ENCODE assay signal across 15 cellular contexts in the genomic region with DNA sequence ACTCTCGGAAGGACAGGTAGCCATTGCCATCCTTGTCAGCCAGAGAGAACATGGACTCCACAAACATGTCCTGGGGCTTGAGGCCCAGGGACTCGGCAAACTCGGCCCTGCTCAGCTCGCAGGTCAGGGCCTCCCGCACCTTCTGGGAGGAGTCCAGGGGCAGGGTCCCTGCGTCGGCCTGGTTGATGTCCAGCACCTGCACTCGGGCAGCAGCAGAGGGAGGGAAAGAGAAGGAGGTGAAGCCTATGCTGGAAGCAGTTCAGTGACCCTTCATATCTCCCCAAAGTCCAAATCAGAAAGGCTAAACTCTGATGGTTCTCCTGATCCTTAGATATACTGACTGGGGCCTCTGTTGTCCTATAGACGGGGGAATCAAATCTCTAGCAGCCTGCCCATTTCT. TPM values are rescaled to one million over a fixed set of nuclear protein-coding genes. Genes with fewer than 3 reads are reported as not detected.
A peak's percentile ranks its signal among the peaks of the same experiment; 100 is the strongest.
DNase-seq lines count a peak whose midpoint lies in the region; ATAC-seq, FAIRE-seq and TF ChIP-seq lines count a peak whose summit lies in the region.
"Not testable (repeated sequence)": the region's sequence is repeated elsewhere in the genome, so short reads cannot be mapped to it uniquely, and the experiment has no call there.
"Had no signal": no experiment of that assay in that cellular context is flagged by ENCODE, and none has a peak within 500 bp of the region (broad histone marks: within the 10 kb centered on the region; RNA-seq: fewer than 3 reads in every experiment).

No MANE protein-coding gene starts in this region.

- H3K4me1 ChIP-seq in endothelial cell of umbilical vein (ENCODE audit: control insufficient read depth, extremely low read depth, insufficient read depth, low read length); HepG2 (ENCODE audit: insufficient read depth, low read length); sigmoid colon; stomach: not testable (repeated sequence)

- H3K27me3 ChIP-seq in endothelial cell of umbilical vein (ENCODE audit: control insufficient read depth in 2 of 2, insufficient read depth in 2 of 2, low read length in 2 of 2) (peaks cover 3 to 23% of the 10 kb centered on the region in 2 experiments), HepG2 (ENCODE audit: control insufficient read depth in 1 of 2, insufficient read depth in 2 of 2, low read length in 2 of 2) (peaks cover 6 to 41% of the 10 kb centered on the region in 2 experiments), stomach (peaks cover 0 to 24% (median 0%) of the 10 kb centered on the region in 3 donors)
- H3K27me3 ChIP-seq in sigmoid colon, result not testable (repeated sequence)

- not testable (repeated sequence) for TF ChIP-seq POLR2A in endothelial cell of umbilical vein (IDR thresholded peaks at IDR 0.05; ENCODE audit: low read depth, low read length); HepG2 (IDR thresholded peaks at IDR 0.05; ENCODE audit: insufficient read depth in 1 of 2, low read depth in 2 of 2, low read length in 2 of 2); sigmoid colon (IDR thresholded peaks at IDR 0.05); stomach (IDR thresholded peaks at IDR 0.05)

- CTCF ChIA-PET in endothelial cell of umbilical vein (lab: Charles Lee); HepG2 (lab: Yijun Ruan, JAX; ENCODE audit: low intra/inter-chr PET ratio, low total read pairs): not testable (repeated sequence)

- H3K36me3 Mint-ChIP-seq in progenitor cell of endocrine pancreas (ENCODE audit: insufficient read depth), result not testable (repeated sequence)

- peak; percentile 28 for FAIRE-seq in endothelial cell of umbilical vein (lab: Jason Lieb, UNC)
- not testable (repeated sequence) for FAIRE-seq in HepG2 (lab: Jason Lieb, UNC)
- peak; percentile 58 for FAIRE-seq in urothelium cell line (lab: Jason Lieb, UNC)

- H2AFZ ChIP-seq in endothelial cell of umbilical vein (ENCODE audit: low read depth, low read length); HepG2 (ENCODE audit: low read length): not testable (repeated sequence)

- H3K27me3 Mint-ChIP-seq in progenitor cell of endocrine pancreas, result peaks cover 63% of the 10 kb centered on the region

- H3K4me2 ChIP-seq in endothelial cell of umbilical vein (ENCODE audit: insufficient read depth, low read length); HepG2 (ENCODE audit: low read depth, low read length): not testable (repeated sequence)

- TF ChIP-seq EP300 in HepG2 (IDR thresholded peaks at IDR 0.05; ENCODE audit: low read depth in 2 of 2, low read length in 2 of 2); HepG2 (CRISPR knock-in tag; IDR thresholded peaks at IDR 0.05; ENCODE audit: borderline replicate concordance); sigmoid colon (IDR thresholded peaks at IDR 0.05); stomach (IDR thresholded peaks at IDR 0.05): not testable (repeated sequence)

- not testable (repeated sequence) for H3K79me2 ChIP-seq in endothelial cell of umbilical vein (ENCODE audit: control insufficient read depth, insufficient read depth, low read length); HepG2 (ENCODE audit: insufficient read depth, low read length)

- in situ Hi-C loops in HepG2 (cut with HindIII; ENCODE audit: extremely low pct_ligation_motif_present, low pct_unique_long_range_greater_than_20kb), result not testable (repeated sequence)

- H3K4me3 ChIP-seq in endothelial cell of umbilical vein (replicated peaks in 1 of 3; ENCODE audit: insufficient read depth in 1 of 3, low read depth in 1 of 3, low read length in 3 of 3); HepG2 (replicated peaks in 1 of 3; ENCODE audit: insufficient read depth in 1 of 3, low read depth in 2 of 3, low read length in 3 of 3); sigmoid colon; stomach: not testable (repeated sequence)

- H3K4me1 Mint-ChIP-seq in progenitor cell of endocrine pancreas (ENCODE audit: low read depth), result not testable (repeated sequence)

- H3K27ac ChIP-seq in endothelial cell of umbilical vein (ENCODE audit: insufficient read depth, low read depth, low read length); HepG2 (ENCODE audit: extremely low read length, insufficient read depth, low read length); sigmoid colon; stomach: not testable (repeated sequence)

- dilution Hi-C loops in endothelial cell of umbilical vein (cut with MboI; ENCODE audit: extremely low pct_ligation_motif_present, low sequenced_read_pairs), result not testable (repeated sequence)

- not testable (repeated sequence) for DNase-seq in endothelial cell of umbilical vein (ENCODE audit: low read depth, low spot score); HepG2 (ENCODE audit: low spot score); progenitor cell of endocrine pancreas (ENCODE audit: low spot score, unreplicated experiment); urothelium cell line (ENCODE audit: low spot score)
- DNase-seq in sigmoid colon (peak; percentile 35), stomach (peak; percentile 10)

- TF ChIP-seq CTCF in endothelial cell of umbilical vein (IDR thresholded peaks at IDR 0.05; ENCODE audit: extremely low read depth in 1 of 2, insufficient read depth in 1 of 2, low read depth in 1 of 2, low read length in 2 of 2); HepG2 (CRISPR knock-in tag; IDR thresholded peaks at IDR 0.05); progenitor cell of endocrine pancreas (IDR thresholded peaks at IDR 0.05; ENCODE audit: unreplicated experiment); sigmoid colon (IDR thresholded peaks at IDR 0.05); stomach (IDR thresholded peaks at IDR 0.05): not testable (repeated sequence)

- not testable (repeated sequence) for H3K9me3 ChIP-seq in endothelial cell of umbilical vein (replicated peaks; ENCODE audit: control insufficient read depth, insufficient read depth, low read length); HepG2 (ENCODE audit: low read length); sigmoid colon; stomach

- TF ChIP-seq RAD21 in HepG2 (CRISPR knock-in tag; IDR thresholded peaks at IDR 0.05), result not testable (repeated sequence)

- H3K9me3 Mint-ChIP-seq in progenitor cell of endocrine pancreas (ENCODE audit: low read depth), result not testable (repeated sequence)

- H3K9ac ChIP-seq in endothelial cell of umbilical vein (replicated peaks; ENCODE audit: extremely low read depth, insufficient read depth, low read length); HepG2 (ENCODE audit: insufficient read depth, low read depth, low read length): not testable (repeated sequence)

- not testable (repeated sequence) for H3K4me3 Mint-ChIP-seq in progenitor cell of endocrine pancreas (ENCODE audit: low read depth)

- H3K27ac Mint-ChIP-seq in progenitor cell of endocrine pancreas, result peak overlapping the region; percentile 50

- 16% methylated on average over 5 of the region's 9 CpGs for WGBS in HepG2 (ENCODE audit: low lambda C conversion rate)
- WGBS in sigmoid colon, 2 donors, result 92 to 93% methylated on average over 9 of the region's 9 CpGs
- WGBS in stomach, 5 donors, result 87 to 94% (median 89%) methylated on average over 7 to 9 of the region's 9 CpGs

- H4K20me1 ChIP-seq in endothelial cell of umbilical vein (replicated peaks; ENCODE audit: control insufficient read depth, extremely low read depth, insufficient read depth, low read length); HepG2 (ENCODE audit: insufficient read depth, low read length): not testable (repeated sequence)

- peak; percentile 30; the same call in 1 of the 3 replicates for ATAC-seq in HepG2

- not testable (repeated sequence) for H3K36me3 ChIP-seq in endothelial cell of umbilical vein (ENCODE audit: control insufficient read depth in 2 of 2, extremely low read depth in 1 of 2, insufficient read depth in 2 of 2, low read length in 2 of 2); HepG2 (replicated peaks in 1 of 2; ENCODE audit: control insufficient read depth in 1 of 2, insufficient read depth in 2 of 2, low read length in 2 of 2); sigmoid colon
- peaks cover 0 to 24% (median 6%) of the 10 kb centered on the region in 4 donors for H3K36me3 ChIP-seq in stomach

- intact Hi-C loops in endothelial cell of umbilical vein (cut with micrococcal nuclease); HepG2 (cut with micrococcal nuclease; ENCODE audit: unreplicated experiment); sigmoid colon (cut with DNase I); stomach (cut with DNase I; ENCODE audit: low total_unique reads): not testable (repeated sequence)

- POLR2A ChIA-PET in endothelial cell of umbilical vein (lab: Charles Lee); HepG2 (lab: Yijun Ruan, JAX): not testable (repeated sequence)

- BruUV-seq in endothelial cell of umbilical vein (replicated peaks; lab: Mats Ljungman, UMichigan); HepG2 (replicated peaks; lab: Mats Ljungman, UMichigan): not testable (repeated sequence)

- not testable (repeated sequence) for H3K9me1 ChIP-seq in endothelial cell of umbilical vein (replicated peaks; ENCODE audit: control insufficient read depth, extremely low read depth, insufficient read depth, low read length)

RNA-seq across cellular contexts. Expression of a gene that starts 9.8 kb away (rescaled TPM):
- total RNA-seq in endothelial cell of umbilical vein, result not detected in 2 replicates
- 0.01 and 0.02 TPM in 2 replicates for polyA plus RNA-seq in endothelial cell of umbilical vein
- not detected in 2 replicates for polyA plus RNA-seq in endothelial cell of umbilical vein (2011; cell fraction: cytosol; rRNA removed)
- polyA plus RNA-seq in endothelial cell of umbilical vein (2011; cell fraction: nucleus; rRNA removed), result 0.03 TPM in 1 of 2 replicates, not detected in the other
- 0.05 TPM in 1 of 2 replicates, not detected in the other for polyA plus RNA-seq in endothelial cell of umbilical vein (2012)
- not detected in 2 replicates for polyA minus RNA-seq in endothelial cell of umbilical vein
- polyA minus RNA-seq in endothelial cell of umbilical vein (2011; cell fraction: cytosol; rRNA and poly(A)+ RNA removed), result not detected
- not detected in 2 replicates for polyA minus RNA-seq in endothelial cell of umbilical vein (2011; cell fraction: nucleus; rRNA and poly(A)+ RNA removed)
- not detected in 2 replicates for total RNA-seq in HepG2 (2016; rRNA removed; fragmentation: Illumina TruSeq; extraction: Trizol)
- total RNA-seq in HepG2 (2016; cell fraction: cytosol; rRNA removed; fragmentation: Illumina TruSeq; extraction: Trizol; ENCODE audit: low read depth), result not detected in 2 replicates
- total RNA-seq in HepG2 (2016; cell fraction: insoluble cytoplasmic fraction; rRNA removed; fragmentation: Illumina TruSeq; extraction: Trizol), result not detected in 2 replicates
- not detected in 2 replicates for total RNA-seq in HepG2 (2016; cell fraction: membrane; rRNA removed; fragmentation: Illumina TruSeq; extraction: Trizol)
- total RNA-seq in HepG2 (2016; cell fraction: nucleus; rRNA removed; fragmentation: Illumina TruSeq; extraction: Trizol), result not detected in 2 replicates
- 0.08 and 0.27 TPM in 2 replicates for polyA plus RNA-seq in HepG2 (2011; rRNA removed)
- polyA plus RNA-seq in HepG2 (2011; cell fraction: cytosol; rRNA removed), result 0.04 and 0.06 TPM in 2 replicates
- polyA plus RNA-seq in HepG2 (2011; cell fraction: nucleus; rRNA removed), result 1.3 and 1.5 TPM in 2 replicates
- polyA plus RNA-seq in HepG2 (2012), result 0.09 and 0.39 TPM in 2 replicates
- not detected in 2 replicates for polyA plus RNA-seq in HepG2 (2016; cell fraction: cytosol; fragmentation: Illumina TruSeq; extraction: Trizol; ENCODE audit: low read depth)
- polyA plus RNA-seq in HepG2 (2016; cell fraction: insoluble cytoplasmic fraction; fragmentation: Illumina TruSeq; extraction: Trizol; ENCODE audit: low read depth), result not detected in 2 replicates
- polyA plus RNA-seq in HepG2 (2016; cell fraction: membrane; fragmentation: Illumina TruSeq; extraction: Trizol; ENCODE audit: low read depth), result not detected in 2 replicates
- polyA plus RNA-seq in HepG2 (2016; cell fraction: nucleus; fragmentation: Illumina TruSeq; extraction: Trizol; ENCODE audit: insufficient read depth, low read depth), result not detected in 2 replicates
- 0.02 and 0.16 TPM in 2 replicates for polyA minus RNA-seq in HepG2 (2011; rRNA and poly(A)+ RNA removed; ENCODE audit: low replicate concordance)
- polyA minus RNA-seq in HepG2 (2011; cell fraction: cytosol; rRNA and poly(A)+ RNA removed), result 0.09 and 0.30 TPM in 2 replicates
- 0.39 and 0.62 TPM in 2 replicates for polyA minus RNA-seq in HepG2 (2011; cell fraction: nucleus; rRNA and poly(A)+ RNA removed)
- 0.53 and 1.1 TPM in 2 replicates for total RNA-seq in progenitor cell of endocrine pancreas
- under 1 TPM; 0.14 to 0.83 (median 0.44) TPM for total RNA-seq in sigmoid colon
- 100 to 1,000 TPM in 1 of 3 donors, under 1 TPM in 2; 0.60 to 125 (median 0.92) TPM for polyA plus RNA-seq in sigmoid colon
- 100 to 1,000 TPM in 2 of 5 donors, 10 to 100 TPM in 2, 1 to 10 TPM in 1; 1.2 to 445 (median 94.9) TPM for total RNA-seq in stomach
- polyA plus RNA-seq in stomach, result 10 to 100 TPM in 2 of 3 donors, 1 to 10 TPM in 1; 6.4 to 22.9 (median 21.1) TPM
- total RNA-seq: CD4-positive, CD25-positive, alpha-beta regulatory T cell; CD8-positive, alpha-beta memory T cell; G401 had no signal
- polyA plus RNA-seq: AG04450; CD14-positive monocyte; CD4-positive, CD25-positive, alpha-beta regulatory T cell; CD8-positive, alpha-beta memory T cell; GM12878 had no signal

RNA-seq across cellular contexts. Expression of a gene that starts 10.0 kb away (rescaled TPM):
- not detected in 2 replicates for total RNA-seq in endothelial cell of umbilical vein
- polyA plus RNA-seq in endothelial cell of umbilical vein, result not detected in 2 replicates
- polyA plus RNA-seq in endothelial cell of umbilical vein (2011; cell fraction: cytosol; rRNA removed), result not detected in 2 replicates
- not detected in 2 replicates for polyA plus RNA-seq in endothelial cell of umbilical vein (2011; cell fraction: nucleus; rRNA removed)
- polyA plus RNA-seq in endothelial cell of umbilical vein (2012), result not detected in 2 replicates
- polyA minus RNA-seq in endothelial cell of umbilical vein, result not detected in 2 replicates
- polyA minus RNA-seq in endothelial cell of umbilical vein (2011; cell fraction: cytosol; rRNA and poly(A)+ RNA removed), result not detected
- polyA minus RNA-seq in endothelial cell of umbilical vein (2011; cell fraction: nucleus; rRNA and poly(A)+ RNA removed), result not detected in 2 replicates
- total RNA-seq in HepG2 (2016; rRNA removed; fragmentation: Illumina TruSeq; extraction: Trizol), result not detected in 2 replicates
- total RNA-seq in HepG2 (2016; cell fraction: cytosol; rRNA removed; fragmentation: Illumina TruSeq; extraction: Trizol; ENCODE audit: low read depth), result not detected in 2 replicates
- total RNA-seq in HepG2 (2016; cell fraction: insoluble cytoplasmic fraction; rRNA removed; fragmentation: Illumina TruSeq; extraction: Trizol), result not detected in 2 replicates
- total RNA-seq in HepG2 (2016; cell fraction: membrane; rRNA removed; fragmentation: Illumina TruSeq; extraction: Trizol), result not detected in 2 replicates
- total RNA-seq in HepG2 (2016; cell fraction: nucleus; rRNA removed; fragmentation: Illumina TruSeq; extraction: Trizol), result not detected in 2 replicates
- 0.32 and 0.61 TPM in 2 replicates for polyA plus RNA-seq in HepG2 (2011; rRNA removed)
- 0.27 TPM in 2 replicates for polyA plus RNA-seq in HepG2 (2011; cell fraction: cytosol; rRNA removed)
- 0.90 and 1.2 TPM in 2 replicates for polyA plus RNA-seq in HepG2 (2011; cell fraction: nucleus; rRNA removed)
- 0.12 and 0.71 TPM in 2 replicates for polyA plus RNA-seq in HepG2 (2012)
- polyA plus RNA-seq in HepG2 (2016; cell fraction: cytosol; fragmentation: Illumina TruSeq; extraction: Trizol; ENCODE audit: low read depth), result not detected in 2 replicates
- polyA plus RNA-seq in HepG2 (2016; cell fraction: insoluble cytoplasmic fraction; fragmentation: Illumina TruSeq; extraction: Trizol; ENCODE audit: low read depth), result not detected in 2 replicates
- polyA plus RNA-seq in HepG2 (2016; cell fraction: membrane; fragmentation: Illumina TruSeq; extraction: Trizol; ENCODE audit: low read depth), result not detected in 2 replicates
- polyA plus RNA-seq in HepG2 (2016; cell fraction: nucleus; fragmentation: Illumina TruSeq; extraction: Trizol; ENCODE audit: insufficient read depth, low read depth), result not detected in 2 replicates
- polyA minus RNA-seq in HepG2 (2011; rRNA and poly(A)+ RNA removed; ENCODE audit: low replicate concordance), result 0.32 TPM in 1 of 2 replicates, not detected in the other
- not detected in 2 replicates for polyA minus RNA-seq in HepG2 (2011; cell fraction: cytosol; rRNA and poly(A)+ RNA removed)
- 0.37 TPM in 1 of 2 replicates, not detected in the other for polyA minus RNA-seq in HepG2 (2011; cell fraction: nucleus; rRNA and poly(A)+ RNA removed)
- total RNA-seq in progenitor cell of endocrine pancreas, result not detected in 2 replicates
- under 1 TPM in 1 of 4 donors, not detected in 3; 0.28 TPM for total RNA-seq in sigmoid colon
- 100 to 1,000 TPM in 1 of 3 donors, 1 to 10 TPM in 1, not detected in 1; 1.4 to 117 TPM for polyA plus RNA-seq in sigmoid colon
- 100 to 1,000 TPM in 1 of 5 donors, 10 to 100 TPM in 2, 1 to 10 TPM in 1, not detected in 1; 1.3 to 119 (median 28.0) TPM for total RNA-seq in stomach
- polyA plus RNA-seq in stomach, result 10 to 100 TPM in 2 of 3 donors, 1 to 10 TPM in 1; 8.9 to 43.3 (median 25.0) TPM
- total RNA-seq: A673; CD4-positive, alpha-beta memory T cell; CD4-positive, CD25-positive, alpha-beta regulatory T cell; CD8-positive, alpha-beta memory T cell; Daoy; G401; GM12878 had no signal
- polyA plus RNA-seq: AG04450; CD14-positive monocyte; CD4-positive, alpha-beta memory T cell; CD4-positive, CD25-positive, alpha-beta regulatory T cell; CD8-positive, alpha-beta memory T cell; GM12878 had no signal

RNA-seq across cellular contexts. Expression of a gene that starts 25.5 kb away (rescaled TPM):
- not detected in 2 replicates for total RNA-seq in endothelial cell of umbilical vein
- 0.07 TPM in 1 of 2 replicates, not detected in the other for polyA plus RNA-seq in endothelial cell of umbilical vein
- polyA plus RNA-seq in endothelial cell of umbilical vein (2011; cell fraction: cytosol; rRNA removed), result not detected in 2 replicates
- 0.05 and 0.13 TPM in 2 replicates for polyA plus RNA-seq in endothelial cell of umbilical vein (2011; cell fraction: nucleus; rRNA removed)
- polyA plus RNA-seq in endothelial cell of umbilical vein (2012), result 0.05 and 0.15 TPM in 2 replicates
- not detected in 2 replicates for polyA minus RNA-seq in endothelial cell of umbilical vein
- polyA minus RNA-seq in endothelial cell of umbilical vein (2011; cell fraction: cytosol; rRNA and poly(A)+ RNA removed), result not detected
- not detected in 2 replicates for polyA minus RNA-seq in endothelial cell of umbilical vein (2011; cell fraction: nucleus; rRNA and poly(A)+ RNA removed)
- not detected in 2 replicates for total RNA-seq in HepG2 (2016; rRNA removed; fragmentation: Illumina TruSeq; extraction: Trizol)
- total RNA-seq in HepG2 (2016; cell fraction: cytosol; rRNA removed; fragmentation: Illumina TruSeq; extraction: Trizol; ENCODE audit: low read depth), result not detected in 2 replicates
- not detected in 2 replicates for total RNA-seq in HepG2 (2016; cell fraction: insoluble cytoplasmic fraction; rRNA removed; fragmentation: Illumina TruSeq; extraction: Trizol)
- not detected in 2 replicates for total RNA-seq in HepG2 (2016; cell fraction: membrane; rRNA removed; fragmentation: Illumina TruSeq; extraction: Trizol)
- total RNA-seq in HepG2 (2016; cell fraction: nucleus; rRNA removed; fragmentation: Illumina TruSeq; extraction: Trizol), result not detected in 2 replicates
- polyA plus RNA-seq in HepG2 (2011; rRNA removed), result 0.10 TPM in 1 of 2 replicates, not detected in the other
- 0.03 and 0.07 TPM in 2 replicates for polyA plus RNA-seq in HepG2 (2011; cell fraction: cytosol; rRNA removed)
- polyA plus RNA-seq in HepG2 (2011; cell fraction: nucleus; rRNA removed), result 0.14 TPM in 1 of 2 replicates, not detected in the other
- 0.19 TPM in 1 of 2 replicates, not detected in the other for polyA plus RNA-seq in HepG2 (2012)
- polyA plus RNA-seq in HepG2 (2016; cell fraction: cytosol; fragmentation: Illumina TruSeq; extraction: Trizol; ENCODE audit: low read depth), result not detected in 2 replicates
- polyA plus RNA-seq in HepG2 (2016; cell fraction: insoluble cytoplasmic fraction; fragmentation: Illumina TruSeq; extraction: Trizol; ENCODE audit: low read depth), result not detected in 2 replicates
- not detected in 2 replicates for polyA plus RNA-seq in HepG2 (2016; cell fraction: membrane; fragmentation: Illumina TruSeq; extraction: Trizol; ENCODE audit: low read depth)
- not detected in 2 replicates for polyA plus RNA-seq in HepG2 (2016; cell fraction: nucleus; fragmentation: Illumina TruSeq; extraction: Trizol; ENCODE audit: insufficient read depth, low read depth)
- 0.14 TPM in 2 replicates for polyA minus RNA-seq in HepG2 (2011; rRNA and poly(A)+ RNA removed; ENCODE audit: low replicate concordance)
- not detected in 2 replicates for polyA minus RNA-seq in HepG2 (2011; cell fraction: cytosol; rRNA and poly(A)+ RNA removed)
- polyA minus RNA-seq in HepG2 (2011; cell fraction: nucleus; rRNA and poly(A)+ RNA removed), result not detected in 2 replicates
- 1.3 and 1.4 TPM in 2 replicates for total RNA-seq in progenitor cell of endocrine pancreas
- 1 to 10 TPM in 2 of 4 donors, under 1 TPM in 2; 0.36 to 3.1 (median 1.3) TPM for total RNA-seq in sigmoid colon
- 1 to 10 TPM in 1 of 3 donors, not detected in 2; 1.7 TPM for polyA plus RNA-seq in sigmoid colon
- 10 to 100 TPM in 3 of 5 donors, 1 to 10 TPM in 1, not detected in 1; 2.4 to 29.6 (median 18.8) TPM for total RNA-seq in stomach
- 10 to 100 TPM; 26.4 to 96.7 (median 27.1) TPM for polyA plus RNA-seq in stomach
- total RNA-seq: CD4-positive, CD25-positive, alpha-beta regulatory T cell; Daoy; G401 had no signal
- polyA plus RNA-seq: AG04450; CD14-positive monocyte; CD4-positive, alpha-beta memory T cell; CD4-positive, CD25-positive, alpha-beta regulatory T cell; GM12878 had no signal

RNA-seq across cellular contexts. Expression of a gene that starts 25.6 kb away (rescaled TPM):
- not detected in 2 replicates for total RNA-seq in endothelial cell of umbilical vein
- polyA plus RNA-seq in endothelial cell of umbilical vein, result not detected in 2 replicates
- not detected in 2 replicates for polyA plus RNA-seq in endothelial cell of umbilical vein (2011; cell fraction: cytosol; rRNA removed)
- polyA plus RNA-seq in endothelial cell of umbilical vein (2011; cell fraction: nucleus; rRNA removed), result not detected in 2 replicates
- 0.38 and 0.62 TPM in 2 replicates for polyA plus RNA-seq in endothelial cell of umbilical vein (2012)
- not detected in 2 replicates for polyA minus RNA-seq in endothelial cell of umbilical vein
- polyA minus RNA-seq in endothelial cell of umbilical vein (2011; cell fraction: cytosol; rRNA and poly(A)+ RNA removed), result not detected
- polyA minus RNA-seq in endothelial cell of umbilical vein (2011; cell fraction: nucleus; rRNA and poly(A)+ RNA removed), result not detected in 2 replicates
- total RNA-seq in HepG2 (2016; rRNA removed; fragmentation: Illumina TruSeq; extraction: Trizol), result not detected in 2 replicates
- not detected in 2 replicates for total RNA-seq in HepG2 (2016; cell fraction: cytosol; rRNA removed; fragmentation: Illumina TruSeq; extraction: Trizol; ENCODE audit: low read depth)
- not detected in 2 replicates for total RNA-seq in HepG2 (2016; cell fraction: insoluble cytoplasmic fraction; rRNA removed; fragmentation: Illumina TruSeq; extraction: Trizol)
- total RNA-seq in HepG2 (2016; cell fraction: membrane; rRNA removed; fragmentation: Illumina TruSeq; extraction: Trizol), result not detected in 2 replicates
- total RNA-seq in HepG2 (2016; cell fraction: nucleus; rRNA removed; fragmentation: Illumina TruSeq; extraction: Trizol), result not detected in 2 replicates
- 0.03 TPM in 1 of 2 replicates, not detected in the other for polyA plus RNA-seq in HepG2 (2011; rRNA removed)
- not detected in 2 replicates for polyA plus RNA-seq in HepG2 (2011; cell fraction: cytosol; rRNA removed)
- 0.03 TPM in 1 of 2 replicates, not detected in the other for polyA plus RNA-seq in HepG2 (2011; cell fraction: nucleus; rRNA removed)
- polyA plus RNA-seq in HepG2 (2012), result 0.28 and 0.65 TPM in 2 replicates
- polyA plus RNA-seq in HepG2 (2016; cell fraction: cytosol; fragmentation: Illumina TruSeq; extraction: Trizol; ENCODE audit: low read depth), result not detected in 2 replicates
- 0.13 TPM in 1 of 2 replicates, not detected in the other for polyA plus RNA-seq in HepG2 (2016; cell fraction: insoluble cytoplasmic fraction; fragmentation: Illumina TruSeq; extraction: Trizol; ENCODE audit: low read depth)
- polyA plus RNA-seq in HepG2 (2016; cell fraction: membrane; fragmentation: Illumina TruSeq; extraction: Trizol; ENCODE audit: low read depth), result not detected in 2 replicates
- polyA plus RNA-seq in HepG2 (2016; cell fraction: nucleus; fragmentation: Illumina TruSeq; extraction: Trizol; ENCODE audit: insufficient read depth, low read depth), result not detected in 2 replicates
- 0.47 TPM in 1 of 2 replicates, not detected in the other for polyA minus RNA-seq in HepG2 (2011; rRNA and poly(A)+ RNA removed; ENCODE audit: low replicate concordance)
- not detected in 2 replicates for polyA minus RNA-seq in HepG2 (2011; cell fraction: cytosol; rRNA and poly(A)+ RNA removed)
- not detected in 2 replicates for polyA minus RNA-seq in HepG2 (2011; cell fraction: nucleus; rRNA and poly(A)+ RNA removed)
- total RNA-seq in progenitor cell of endocrine pancreas, result 1.4 and 1.6 TPM in 2 replicates
- 1 to 10 TPM in 1 of 4 donors, under 1 TPM in 2, not detected in 1; under 0.01 to 1.7 (median 0.27) TPM for total RNA-seq in sigmoid colon
- polyA plus RNA-seq in sigmoid colon, result 1 to 10 TPM in 1 of 3 donors, not detected in 2; 1.3 TPM
- total RNA-seq in stomach, result 100 to 1,000 TPM in 2 of 5 donors, 10 to 100 TPM in 1, 1 to 10 TPM in 1, not detected in 1; 2.9 to 114 (median 87.8) TPM
- 10 to 100 TPM; 16.3 to 62.6 (median 32.3) TPM for polyA plus RNA-seq in stomach
- total RNA-seq: CD4-positive, CD25-positive, alpha-beta regulatory T cell; G401 had no signal
- polyA plus RNA-seq: AG04450 had no signal
